23 cellular contexts compared by ENCODE assay signal in genomic region chr6:148888853-148889252, GRCh38.
A peak's percentile ranks its signal among the peaks of the same experiment; 100 is the strongest.
DNase-seq lines count a peak whose midpoint lies in the region; ATAC-seq and TF ChIP-seq lines count a peak whose summit lies in the region.
"Had no signal": no experiment of that assay in that cellular context is flagged by ENCODE, and none has a peak within 500 bp of the region (broad histone marks: within the 10 kb centered on the region; RNA-seq: fewer than 3 reads in every experiment).

No MANE protein-coding gene starts in this region.

- DNase-seq in A673 (ENCODE audit: low spot score) (peak; percentile 51), SJCRH30 (peak; percentile 16 to 30), dedifferentiated amniotic fluid mesenchymal stem cell (ENCODE audit: extremely low spot score) (peak; percentile 44), left colon (no peak), mesenchymal stem cell (no peak)
- DNase-seq in activated CD4-positive, CD25-positive, alpha-beta regulatory T cell (lab: John Stamatoyannopoulos, UW) = no peak
- DNase-seq in activated T-cell treated with anti-CD3 and anti-CD28 coated beads, Interleukin-2, amount 50 U/mL, for 48 hours = no peak
- DNase-seq: activated CD4-positive, alpha-beta T cell treated with anti-CD3 and anti-CD28 coated beads, Interleukin-2, amount 10 ng/mL, durations not matched to agents 7 days and 5 days; activated naive CD4-positive, alpha-beta T cell treated with anti-CD3 and anti-CD28 coated beads, Interleukin-2, amount 50 U/mL, for 16 hours; activated T-cell treated with anti-CD3 and anti-CD28 coated beads, Interleukin-2, amount 50 U/mL, for 72 hours; Caco-2; cerebellar nuclear complex; effector CD8-positive, alpha-beta T cell; gastrocnemius medialis; NCI-H1092; NCI-H187; NCI-H2227 treated with DMSO at 0.1 percent for 48 hours; T-helper 9 cell; WERI-Rb-1 had no signal

- H3K27ac Mint-ChIP-seq in nephron = peak overlapping the region in 2 of 3 experiments; percentile 7 to 65
- H3K27ac Mint-ChIP-seq: activated CD4-positive, alpha-beta T cell treated with anti-CD3 and anti-CD28 coated beads, Interleukin-2, amount 10 ng/mL, durations not matched to agents 7 days and 5 days; activated T-cell treated with anti-CD3 and anti-CD28 coated beads, Interleukin-2, amount 50 U/mL, for 72 hours had no signal

- no peak overlapping the region for H3K4me3 ChIP-seq in A673 (ENCODE audit: low read depth, low read length, poor library complexity, severe bottlenecking)
- H3K4me3 ChIP-seq in SJCRH30 = no peak overlapping the region
- H3K4me3 ChIP-seq in mesenchymal stem cell (ENCODE audit: insufficient read depth in 1 of 2, low read depth in 1 of 2, low read length in 2 of 2) = no peak overlapping the region
- H3K4me3 ChIP-seq: gastrocnemius medialis had no signal

- H3K9ac ChIP-seq in mesenchymal stem cell (ENCODE audit: low read length) = no peak overlapping the region
- H3K9ac ChIP-seq: parathyroid adenoma had no signal

- POLR2A ChIA-PET in A673 (lab: Charles Lee; ENCODE audit: low non-redundant PET) = no interaction called here

- H3K4me1 ChIP-seq in A673 (ENCODE audit: insufficient read depth, low read length, poor library complexity, severe bottlenecking) (peaks cover 20% of the 10 kb centered on the region), SJCRH30 (peaks cover 10% of the 10 kb centered on the region; the same call in 1 of the 2 replicates), mesenchymal stem cell (ENCODE audit: control insufficient read depth, insufficient read depth, low read depth, low read length) (peaks cover 3% of the 10 kb centered on the region)
- H3K4me1 ChIP-seq: Caco-2, gastrocnemius medialis, parathyroid adenoma had no signal

- no peak overlapping the region for H2AK5ac ChIP-seq in mesenchymal stem cell (ENCODE audit: low read length, severe bottlenecking)

- no peak overlapping the region for H2BK5ac ChIP-seq in mesenchymal stem cell (ENCODE audit: low read depth, low read length, poor library complexity, severe bottlenecking)

- peaks cover 3% of the 10 kb centered on the region for H3K27me3 Mint-ChIP-seq in nephron (ENCODE audit: low read depth)
- H3K27me3 Mint-ChIP-seq: activated CD4-positive, alpha-beta T cell treated with anti-CD3 and anti-CD28 coated beads, Interleukin-2, amount 10 ng/mL, durations not matched to agents 7 days and 5 days had no signal

- no peak overlapping the region for H3K4me2 ChIP-seq in mesenchymal stem cell (ENCODE audit: low read length, poor library complexity, severe bottlenecking)

- no peak overlapping the region for H4K91ac ChIP-seq in mesenchymal stem cell (ENCODE audit: low read length)

- H4K8ac ChIP-seq in mesenchymal stem cell (ENCODE audit: low read length) = no peak overlapping the region

- intact Hi-C loops in A673 (cut with micrococcal nuclease; ENCODE audit: unreplicated experiment) (no loop called here), left colon (cut with DNase I, micrococcal nuclease) (no loop called here)

- H3K27me3 ChIP-seq in A673 (replicated peaks; ENCODE audit: insufficient read depth, low read depth, low read length, poor library complexity) (no peaks in the 10 kb centered on the region), SJCRH30 (no peaks in the 10 kb centered on the region), mesenchymal stem cell (ENCODE audit: control insufficient read depth in 1 of 2, insufficient read depth in 1 of 2, low read length in 2 of 2) (no peaks in the 10 kb centered on the region)
- H3K27me3 ChIP-seq: gastrocnemius medialis had no signal

- no peak overlapping the region for H2BK15ac ChIP-seq in mesenchymal stem cell (ENCODE audit: low read depth, poor library complexity, severe bottlenecking)

- H2BK120ac ChIP-seq in mesenchymal stem cell (ENCODE audit: low read depth, low read length) = no peak overlapping the region

- TF ChIP-seq CTCF in A673 (conservative IDR thresholded peaks at IDR 0.05; ENCODE audit: low read depth, low read length) (no peak), nephron (IDR thresholded peaks at IDR 0.05; ENCODE audit: unreplicated experiment in 3 of 3) (no peak)

- H3K4me1 Mint-ChIP-seq in nephron = peaks cover 37% of the 10 kb centered on the region
- H3K4me1 Mint-ChIP-seq: activated CD4-positive, alpha-beta T cell treated with anti-CD3 and anti-CD28 coated beads, Interleukin-2, amount 10 ng/mL, durations not matched to agents 7 days and 5 days had no signal

- H2AFZ ChIP-seq in mesenchymal stem cell (ENCODE audit: low read depth, low read length) = no peak overlapping the region
- H2AFZ ChIP-seq: parathyroid adenoma had no signal

- no TSS peak for BruUV-seq in A673 (replicated peaks; lab: Mats Ljungman, UMichigan)

- H3K9me3 ChIP-seq in A673 (ENCODE audit: low read depth, low read length, poor library complexity, severe bottlenecking) (no peaks in the 10 kb centered on the region), SJCRH30 (replicated peaks) (no peaks in the 10 kb centered on the region), mesenchymal stem cell (ENCODE audit: control insufficient read depth, low read length) (no peaks in the 10 kb centered on the region)
- H3K9me3 ChIP-seq: Caco-2, gastrocnemius medialis had no signal

- WGBS in mesenchymal stem cell = 96% methylated on average over 3 of the region's 3 CpGs

- H3K4ac ChIP-seq in mesenchymal stem cell (ENCODE audit: low read depth in 1 of 2, low read length in 2 of 2) = no peak overlapping the region

- H3K9me3 Mint-ChIP-seq in nephron = no peaks in the 10 kb centered on the region
- H3K9me3 Mint-ChIP-seq: activated CD4-positive, alpha-beta T cell treated with anti-CD3 and anti-CD28 coated beads, Interleukin-2, amount 10 ng/mL, durations not matched to agents 7 days and 5 days; activated T-cell treated with anti-CD3 and anti-CD28 coated beads, Interleukin-2, amount 50 U/mL, for 72 hours had no signal

- peaks cover 1% of the 10 kb centered on the region for H3K79me1 ChIP-seq in mesenchymal stem cell (replicated peaks; ENCODE audit: low read length, poor library complexity, severe bottlenecking)

- no peak overlapping the region for H3K18ac ChIP-seq in mesenchymal stem cell (ENCODE audit: low read depth in 1 of 2, low read length in 2 of 2)

- no peaks in the 10 kb centered on the region for H3K36me3 ChIP-seq in A673 (ENCODE audit: insufficient read depth, low read length, poor library complexity, severe bottlenecking)
- no peaks in the 10 kb centered on the region for H3K36me3 ChIP-seq in SJCRH30
- no peaks in the 10 kb centered on the region for H3K36me3 ChIP-seq in mesenchymal stem cell (ENCODE audit: control insufficient read depth in 1 of 2, insufficient read depth in 2 of 2, low read depth in 1 of 2, low read length in 2 of 2)
- H3K36me3 ChIP-seq: gastrocnemius medialis, WERI-Rb-1 had no signal

- H3K27ac ChIP-seq in A673 (ENCODE audit: low read depth, low read length, poor library complexity, severe bottlenecking) (no peak overlapping the region), SJCRH30 (peak overlapping the region; percentile 29; the same call in 1 of the 2 replicates), mesenchymal stem cell (ENCODE audit: low read length, poor library complexity, severe bottlenecking) (no peak overlapping the region)
- H3K27ac ChIP-seq: gastrocnemius medialis, parathyroid adenoma, RWPE1, WERI-Rb-1 had no signal

- no peak overlapping the region for H3K4me3 Mint-ChIP-seq in nephron
- H3K4me3 Mint-ChIP-seq: activated CD4-positive, alpha-beta T cell treated with anti-CD3 and anti-CD28 coated beads, Interleukin-2, amount 10 ng/mL, durations not matched to agents 7 days and 5 days; activated T-cell treated with anti-CD3 and anti-CD28 coated beads, Interleukin-2, amount 50 U/mL, for 72 hours had no signal

- no peak for ATAC-seq in left colon
- ATAC-seq: activated T-cell treated with anti-CD3 and anti-CD28 coated beads, Interleukin-2, amount 50 U/mL, for 72 hours; gastrocnemius medialis; HCT116 had no signal

- no peak overlapping the region for H3K14ac ChIP-seq in mesenchymal stem cell (ENCODE audit: low read length in 2 of 2)

- H3K36me3 Mint-ChIP-seq in nephron (ENCODE audit: low read depth) = peaks cover 4% of the 10 kb centered on the region

- H2BK12ac ChIP-seq in mesenchymal stem cell (ENCODE audit: low read length in 2 of 2) = no peak overlapping the region

- CTCF ChIA-PET in A673 (lab: Charles Lee) = no interaction called here

- no peak overlapping the region for H3K23ac ChIP-seq in mesenchymal stem cell (ENCODE audit: low read length in 2 of 2)

Comparison
In these comparisons a context has a peak if more than half of its experiments do, and no peak if none do; other contexts are left out.
1. DNase-seq: peak in A673 (single experiment), SJCRH30 (2 of 2) and dedifferentiated amniotic fluid mesenchymal stem cell (single experiment); none in activated CD4-positive, CD25-positive, alpha-beta regulatory T cell (0 of 4), left colon (0 of 2), activated T-cell treated with anti-CD3 and anti-CD28 coated beads, Interleukin-2, amount 50 U/mL, for 48 hours (0 of 2) and mesenchymal stem cell (single experiment).